In the genomic region with DNA sequence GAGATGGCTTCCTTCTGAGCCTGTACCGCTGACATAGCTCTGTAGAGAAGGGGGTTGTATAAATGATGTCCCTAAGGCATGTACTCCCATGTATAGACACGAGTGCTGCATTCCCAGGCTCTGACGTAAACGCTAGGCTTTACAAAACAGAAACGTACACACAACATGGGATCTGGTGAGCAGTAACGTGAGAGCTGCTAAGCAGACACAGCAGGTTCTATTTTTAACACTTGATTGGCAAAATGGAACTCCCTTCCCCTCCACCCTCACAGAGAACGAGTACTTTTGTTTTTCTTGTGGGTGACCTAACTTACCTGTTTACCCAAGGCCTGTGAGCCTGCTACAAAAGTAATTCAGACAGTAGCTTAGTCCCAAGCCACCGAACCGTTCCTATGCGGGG, we compare ENCODE assay signal across 9 cellular contexts. TPM values are rescaled to one million over a fixed set of nuclear protein-coding genes. Genes with fewer than 3 reads are reported as not detected.
DNase-seq lines count a peak whose midpoint lies in the region; ATAC-seq and TF ChIP-seq lines count a peak whose summit lies in the region.
"Had no signal": no experiment of that assay in that cellular context is flagged by ENCODE, and none has a peak within 500 bp of the region (broad histone marks: within the 10 kb centered on the region; RNA-seq: fewer than 3 reads in every experiment).

No MANE protein-coding gene starts in this region.

- H3K36me3 Mint-ChIP-seq in activated T-helper 1 cell treated with anti-CD3 and anti-CD28 coated beads, Interleukin-12 subunit alpha, Interleukin-12 subunit beta, Interleukin-2, Interleukin-4 antibody, amounts not matched to agents 30 ng/mL and 10 ng/mL and 1 ng/mL, durations not matched to agents 14 hours and 24 hours and 36 hours (ENCODE audit: low read depth), result peaks cover 19% of the 10 kb centered on the region

- POLR2A ChIA-PET in PC-9 (lab: Charles Lee; ENCODE audit: unreplicated experiment), result no interaction called here

- H3K4me3 ChIP-seq in SK-N-MC (no peak overlapping the region), parathyroid adenoma (ENCODE audit: low read depth, low read length) (no peak overlapping the region), PC-9 (no peak overlapping the region)

- H3K4me3 Mint-ChIP-seq in activated T-helper 1 cell treated with anti-CD3 and anti-CD28 coated beads, Interleukin-12 subunit alpha, Interleukin-12 subunit beta, Interleukin-2, Interleukin-4 antibody, amounts not matched to agents 30 ng/mL and 10 ng/mL and 1 ng/mL, durations not matched to agents 14 hours and 24 hours and 36 hours, result no peak overlapping the region

- no peaks in the 10 kb centered on the region for H3K79me2 ChIP-seq in parathyroid adenoma
- no peaks in the 10 kb centered on the region for H3K79me2 ChIP-seq in PC-9 (ENCODE audit: low read depth)

- H3K9me3 ChIP-seq in SK-N-MC (ENCODE audit: low read depth, low read length) (no peaks in the 10 kb centered on the region), parathyroid adenoma (ENCODE audit: control insufficient read depth, low read length) (no peaks in the 10 kb centered on the region), PC-9 (ENCODE audit: insufficient read depth, low read depth) (no peaks in the 10 kb centered on the region)

- BruUV-seq in PC-9 (replicated peaks; lab: Mats Ljungman, UMichigan), result no TSS peak

- H3K9ac ChIP-seq in SK-N-MC (ENCODE audit: insufficient read length) (no peak overlapping the region), parathyroid adenoma (no peak overlapping the region)

- intact Hi-C loops in PC-9 (cut with micrococcal nuclease; ENCODE audit: unreplicated experiment), result no loop called here
- intact Hi-C loops in activated T-helper 1 cell treated with anti-CD3 and anti-CD28 coated beads, Interleukin-12 subunit alpha, Interleukin-12 subunit beta, Interleukin-2, Interleukin-4 antibody, amounts not matched to agents 30 ng/mL and 10 ng/mL and 1 ng/mL, durations not matched to agents 14 hours and 24 hours and 36 hours (cut with micrococcal nuclease), result no loop called here

- H2AFZ ChIP-seq in parathyroid adenoma (no peak overlapping the region), PC-9 (no peak overlapping the region)

- TF ChIP-seq CTCF in parathyroid adenoma (IDR thresholded peaks at IDR 0.05) (no peak), PC-9 (conservative IDR thresholded peaks at IDR 0.05) (no peak)

- DNase-seq in COLO668 (lab: John Stamatoyannopoulos, UW; ENCODE audit: unreplicated experiment) (peak; percentile 75), SK-N-MC (ENCODE audit: low read depth, low spot score) (no peak), foreskin melanocyte (peak; percentile 98), PC-9 (no peak), germinal center (ENCODE audit: low spot score) (no peak)
- DNase-seq in activated T-helper 1 cell treated with anti-CD3 and anti-CD28 coated beads, Interleukin-12 subunit alpha, Interleukin-12 subunit beta, Interleukin-2, Interleukin-4 antibody, amounts not matched to agents 30 ng/mL and 10 ng/mL and 1 ng/mL, durations not matched to agents 14 hours and 24 hours and 36 hours (ENCODE audit: low spot score), result no peak
- DNase-seq: Calu3 had no signal

- peak overlapping the region; percentile 67 for H3K27ac ChIP-seq in SK-N-MC
- H3K27ac ChIP-seq in parathyroid adenoma, result no peak overlapping the region
- no peak overlapping the region for H3K27ac ChIP-seq in PC-9

- H3K27ac Mint-ChIP-seq in activated T-helper 1 cell treated with anti-CD3 and anti-CD28 coated beads, Interleukin-12 subunit alpha, Interleukin-12 subunit beta, Interleukin-2, Interleukin-4 antibody, amounts not matched to agents 30 ng/mL and 10 ng/mL and 1 ng/mL, durations not matched to agents 14 hours and 24 hours and 36 hours, result no peak overlapping the region

- H3K27me3 Mint-ChIP-seq in activated T-helper 1 cell treated with anti-CD3 and anti-CD28 coated beads, Interleukin-12 subunit alpha, Interleukin-12 subunit beta, Interleukin-2, Interleukin-4 antibody, amounts not matched to agents 30 ng/mL and 10 ng/mL and 1 ng/mL, durations not matched to agents 14 hours and 24 hours and 36 hours (ENCODE audit: insufficient read depth), result no peaks in the 10 kb centered on the region

- H4K20me1 ChIP-seq in PC-9 (ENCODE audit: insufficient read depth), result no peaks in the 10 kb centered on the region

- CTCF ChIA-PET in PC-9 (lab: Charles Lee), result interaction anchor here (0.6 kb wide), 1 partner anchor 93 kb away, joined by 3 read pairs; no protein-coding TSS in a partner anchor

- peaks cover 4% of the 10 kb centered on the region for H3K4me1 ChIP-seq in parathyroid adenoma
- H3K4me1 ChIP-seq in PC-9 (replicated peaks; ENCODE audit: insufficient read depth), result no peaks in the 10 kb centered on the region

- H3K4me2 ChIP-seq in parathyroid adenoma (ENCODE audit: low read length) (peak overlapping the region; percentile 22), PC-9 (no peak overlapping the region)

- H3K36me3 ChIP-seq in SK-N-MC (ENCODE audit: insufficient read depth, low read length), result peaks cover 29% of the 10 kb centered on the region; the same call in 1 of the 2 replicates
- no peaks in the 10 kb centered on the region for H3K36me3 ChIP-seq in parathyroid adenoma (ENCODE audit: control insufficient read depth, insufficient read depth, low read length)
- H3K36me3 ChIP-seq in PC-9 (ENCODE audit: low read depth), result no peaks in the 10 kb centered on the region

- H3K4me1 Mint-ChIP-seq in activated T-helper 1 cell treated with anti-CD3 and anti-CD28 coated beads, Interleukin-12 subunit alpha, Interleukin-12 subunit beta, Interleukin-2, Interleukin-4 antibody, amounts not matched to agents 30 ng/mL and 10 ng/mL and 1 ng/mL, durations not matched to agents 14 hours and 24 hours and 36 hours (ENCODE audit: low read depth), result peaks cover 8% of the 10 kb centered on the region

- no peaks in the 10 kb centered on the region for H3K9me3 Mint-ChIP-seq in activated T-helper 1 cell treated with anti-CD3 and anti-CD28 coated beads, Interleukin-12 subunit alpha, Interleukin-12 subunit beta, Interleukin-2, Interleukin-4 antibody, amounts not matched to agents 30 ng/mL and 10 ng/mL and 1 ng/mL, durations not matched to agents 14 hours and 24 hours and 36 hours

- H3K9me2 ChIP-seq in PC-9 (ENCODE audit: insufficient read depth), result no peaks in the 10 kb centered on the region

- no peaks in the 10 kb centered on the region for H3F3A ChIP-seq in PC-9 (ENCODE audit: insufficient read depth, low read depth)

- H3K27me3 ChIP-seq in parathyroid adenoma (ENCODE audit: control insufficient read depth, insufficient read depth, low read length), result no peaks in the 10 kb centered on the region
- H3K27me3 ChIP-seq in PC-9 (ENCODE audit: insufficient read depth, low read depth), result no peaks in the 10 kb centered on the region

- no peak for ATAC-seq in GM21447 (IDR thresholded peaks at IDR 0.05; ENCODE audit: unreplicated experiment)

RNA-seq across cellular contexts. Expression of gene ACADS, which starts 36.0 kb away (rescaled TPM):
- total RNA-seq in PC-9 (2021), result 8.2 and 14.2 TPM in 2 replicates
- 10.8 and 11.1 TPM in 2 replicates for total RNA-seq in activated T-helper 1 cell treated with anti-CD3 and anti-CD28 coated beads, Interleukin-12 subunit alpha, Interleukin-12 subunit beta, Interleukin-2, Interleukin-4 antibody, amounts not matched to agents 30 ng/mL and 10 ng/mL and 1 ng/mL, durations not matched to agents 14 hours and 24 hours and 36 hours

RNA-seq across cellular contexts. Expression of gene UNC119B, which starts 51.3 kb away (rescaled TPM):
- total RNA-seq in PC-9 (2021), result 25.9 and 30.2 TPM in 2 replicates
- total RNA-seq in activated T-helper 1 cell treated with anti-CD3 and anti-CD28 coated beads, Interleukin-12 subunit alpha, Interleukin-12 subunit beta, Interleukin-2, Interleukin-4 antibody, amounts not matched to agents 30 ng/mL and 10 ng/mL and 1 ng/mL, durations not matched to agents 14 hours and 24 hours and 36 hours, result 24.2 and 24.6 TPM in 2 replicates

Comparison
In these comparisons a context has a peak if more than half of its experiments do, and no peak if none do; other contexts are left out.
1. DNase-seq: peak in COLO668 (single experiment) and foreskin melanocyte (single experiment); none in SK-N-MC (single experiment), PC-9 (0 of 2), germinal center (single experiment) and activated T-helper 1 cell treated with anti-CD3 and anti-CD28 coated beads, Interleukin-12 subunit alpha, Interleukin-12 subunit beta, Interleukin-2, Interleukin-4 antibody, amounts not matched to agents 30 ng/mL and 10 ng/mL and 1 ng/mL, durations not matched to agents 14 hours and 24 hours and 36 hours (single experiment).